Comparison of ENCODE assay signal across 8 cellular contexts in genomic region chr2:183037660-183038340, GRCh38. TPM values are rescaled to one million over a fixed set of nuclear protein-coding genes. Genes with fewer than 3 reads are reported as not detected.
A peak's percentile ranks its signal among the peaks of the same experiment; 100 is the strongest.
DNase-seq lines count a peak whose midpoint lies in the region; TF ChIP-seq lines count a peak whose summit lies in the region.

No MANE protein-coding gene starts in this region.

- TF ChIP-seq EP300 in ovary (IDR thresholded peaks at IDR 0.05), result no peak

- H3K27me3 ChIP-seq in ovary (no peaks in the 10 kb centered on the region), vagina (no peaks in the 10 kb centered on the region)

- no peak for TF ChIP-seq POLR2A in ovary (IDR thresholded peaks at IDR 0.05)
- no peak for TF ChIP-seq POLR2A in vagina (IDR thresholded peaks at IDR 0.05)

- intact Hi-C loops in ovary (cut with DNase I), result loop anchor here in 1 of 4 donors (5.0 kb wide), 1 partner anchor 85 kb away; the partner anchor contains the start of gene NUP35
- intact Hi-C loops in vagina (cut with DNase I), result loop anchor here (5.0 kb wide), 1 partner anchor 85 kb away; the partner anchor contains the start of gene NUP35

- H3K4me1 ChIP-seq in ovary (ENCODE audit: insufficient read depth) (peaks cover 2% of the 10 kb centered on the region), vagina (peaks cover 43% of the 10 kb centered on the region)

- H3K27ac ChIP-seq in ovary, result peak overlapping the region; percentile 99 to 100
- peak overlapping the region; percentile 99 for H3K27ac ChIP-seq in vagina

- H3K4me3 ChIP-seq in HFF-Myc (replicated peaks; ENCODE audit: low read depth, low read length) (peak overlapping the region; percentile 79), ovary (peak overlapping the region; percentile 95), vagina (peak overlapping the region; percentile 88 to 92)

- no peaks in the 10 kb centered on the region for H3K9me3 ChIP-seq in ovary
- no peaks in the 10 kb centered on the region for H3K9me3 ChIP-seq in vagina

- peak; percentile 23 to 47 for DNase-seq in NCI-H524 (lab: John Stamatoyannopoulos, UW)
- no peak for DNase-seq in NCI-H524 treated with DMSO at 0.1 percent for 48 hours (lab: John Stamatoyannopoulos, UW)
- no peak for DNase-seq in HFF-Myc (ENCODE audit: extremely low read depth, low read depth)
- peak; percentile 89 for DNase-seq in NCI-H510A (lab: John Stamatoyannopoulos, UW)
- peak; percentile 54 for DNase-seq in activated naive CD4-positive, alpha-beta T cell treated with Interleukin-2 at 50 U/mL for 16 hours
- DNase-seq in germinal center (ENCODE audit: low spot score), result peak; percentile 44
- DNase-seq in ovary, result peak in 4 of 5 donors; percentile 38 to 69 (median 62)
- no peak for DNase-seq in vagina (ENCODE audit: extremely low spot score in 2 of 2)

- no peak for TF ChIP-seq CTCF in HFF-Myc (IDR thresholded peaks at IDR 0.05; ENCODE audit: low read depth, low read length, missing control alignments)
- no peak for TF ChIP-seq CTCF in ovary (IDR thresholded peaks at IDR 0.05)
- TF ChIP-seq CTCF in vagina (IDR thresholded peaks at IDR 0.05), result no peak

- H3K36me3 ChIP-seq in ovary (no peaks in the 10 kb centered on the region), vagina (no peaks in the 10 kb centered on the region)

- WGBS in ovary, 3 donors, result 0 to 1% (median 1%) methylated on average over 38 to 87 of the region's 89 CpGs

RNA-seq across cellular contexts. Expression of gene NCKAP1, which starts 0.5 kb away (rescaled TPM):
- total RNA-seq in ovary (100 to 1,000 TPM in 5 of 7 donors, 10 to 100 TPM in 2; 78.7 to 122 (median 109) TPM), vagina (135 TPM)
- polyA plus RNA-seq in ovary, result 10 to 100 TPM; 59.9 to 66.3 TPM

RNA-seq across cellular contexts. Expression of gene DUSP19, which starts 40.7 kb away (rescaled TPM):
- total RNA-seq in ovary (1 to 10 TPM; 2.7 to 5.5 (median 3.8) TPM), vagina (1.7 TPM)
- polyA plus RNA-seq in ovary, result 1 to 10 TPM; 1.4 to 3.4 TPM

Comparison
In these comparisons a context has a peak if more than half of its experiments do, and no peak if none do; other contexts are left out.
1. DNase-seq: peak in NCI-H524 (2 of 2), NCI-H510A (single experiment), activated naive CD4-positive, alpha-beta T cell treated with Interleukin-2 at 50 U/mL for 16 hours (single experiment), germinal center (single experiment) and ovary (4 of 5); none in NCI-H524 treated with DMSO at 0.1 percent for 48 hours (single experiment), HFF-Myc (single experiment) and vagina (0 of 2).
2. Peak in every context shown above with its lines, with median percentiles within 50 percentile points of each other: H3K4me3 ChIP-seq.